In genomic region chrX:153926594-153926862, GRCh38 we compare ENCODE assay signal across 9 cellular contexts. TPM values are rescaled to one million over a fixed set of nuclear protein-coding genes. Genes with fewer than 3 reads are reported as not detected.
DNase-seq lines count a peak whose midpoint lies in the region; ATAC-seq and TF ChIP-seq lines count a peak whose summit lies in the region.
"Had no signal": no experiment of that assay in that cellular context is flagged by ENCODE, and none has a peak within 500 bp of the region (broad histone marks: within the 10 kb centered on the region; RNA-seq: fewer than 3 reads in every experiment).

No MANE protein-coding gene starts in this region.

- TF ChIP-seq RAD21 in SK-N-SH (IDR thresholded peaks at IDR 0.05; ENCODE audit: low read length), result no peak

- H3K27me3 ChIP-seq in SK-N-SH (ENCODE audit: insufficient read depth), result peaks cover 5% of the 10 kb centered on the region; the same call in 1 of the 2 replicates
- peaks cover 0 to 15% (median 0%) of the 10 kb centered on the region in 3 donors for H3K27me3 ChIP-seq in stomach

- TF ChIP-seq CTCF in SK-N-SH (IDR thresholded peaks at IDR 0.05), result no peak
- no peak for TF ChIP-seq CTCF in stomach (IDR thresholded peaks at IDR 0.05)

- peak overlapping the region; percentile 95 for H3K27ac Mint-ChIP-seq in T-helper 17 cell

- peaks cover 19% of the 10 kb centered on the region for H3F3A ChIP-seq in SK-N-SH (replicated peaks; ENCODE audit: insufficient read depth)

- no peak for ATAC-seq in SK-N-SH treated with all-trans-retinoic acid at 6 μM for 48 hours
- no peak for ATAC-seq in T-helper 17 cell
- ATAC-seq in HG03439 (IDR thresholded peaks at IDR 0.05; ENCODE audit: unreplicated experiment), result no peak
- ATAC-seq: A549 had no signal

- H3K9me3 ChIP-seq in SK-N-SH (no peaks in the 10 kb centered on the region), T-helper 17 cell (ENCODE audit: control insufficient read depth, low read length, poor library complexity, severe bottlenecking) (no peaks in the 10 kb centered on the region), iPS-18c (ENCODE audit: control insufficient read depth, insufficient read depth, low read length) (peaks cover 6% of the 10 kb centered on the region), stomach (no peaks in the 10 kb centered on the region)
- H3K9me3 ChIP-seq: A549 had no signal

- no peaks in the 10 kb centered on the region for H3K9me2 ChIP-seq in SK-N-SH

- peaks cover 10% of the 10 kb centered on the region for H4K20me1 ChIP-seq in SK-N-SH (ENCODE audit: insufficient read depth)

- H3K36me3 Mint-ChIP-seq in T-helper 17 cell (ENCODE audit: low read depth), result no peaks in the 10 kb centered on the region

- peaks cover 21% of the 10 kb centered on the region for H3K4me1 Mint-ChIP-seq in T-helper 17 cell

- H3K4me1 ChIP-seq in SK-N-SH (ENCODE audit: control insufficient read depth in 1 of 2, insufficient read depth in 2 of 2, low read depth in 1 of 2, low read length in 1 of 2) (peaks cover 0 to 65% of the 10 kb centered on the region in 2 experiments; a peak in 1 of 4 replicates), stomach (peaks cover 7 to 66% (median 57%) of the 10 kb centered on the region in 4 donors)

- DNase-seq in SK-N-SH, result no peak
- DNase-seq in T-helper 17 cell, result no peak
- DNase-seq in stomach, result no peak
- DNase-seq in mucosa of gallbladder (ENCODE audit: low spot score), result no peak
- no peak for DNase-seq in activated CD4-positive, alpha-beta T cell treated with anti-CD3 and anti-CD28 coated beads for 1 hour

- intact Hi-C loops in stomach (cut with DNase I; ENCODE audit: low total_unique reads), result no loop called here

- H2AFZ ChIP-seq in SK-N-SH (ENCODE audit: low read depth), result no peak overlapping the region

- 0 out of 2 replicates have a peak overlapping the region, but pooled peaks have one; percentile 99 for H3K9ac ChIP-seq in SK-N-SH

- H3K79me2 ChIP-seq in SK-N-SH (ENCODE audit: insufficient read depth), result peaks cover 6% of the 10 kb centered on the region; the same call in 1 of the 2 replicates

- POLR2A ChIA-PET in SK-N-SH (lab: Yijun Ruan, JAX), result interaction anchor here (0.9 to 1.7 kb wide), 5 partner anchors 16 to 48 kb away, joined by 3 to 9 read pairs (median 5); partner anchors contain the start of gene RENBP

- TF ChIP-seq EP300 in SK-N-SH (IDR thresholded peaks at IDR 0.05; ENCODE audit: borderline replicate concordance in 1 of 2, low read depth in 1 of 2, low read length in 1 of 2) (no peak), stomach (IDR thresholded peaks at IDR 0.05) (no peak)

- H3K4me3 Mint-ChIP-seq in T-helper 17 cell, result peak overlapping the region; percentile 92

- H3K4me3 ChIP-seq in SK-N-SH (ENCODE audit: low read depth in 2 of 2, low read length in 1 of 2), result no peak overlapping the region; a peak in 1 of 4 replicates
- peak overlapping the region; percentile 51 for H3K4me3 ChIP-seq in iPS-18c (ENCODE audit: insufficient read depth, low read depth, low read length)
- peak overlapping the region; percentile 32 to 59 (median 56) for H3K4me3 ChIP-seq in stomach

- H3K36me3 ChIP-seq in SK-N-SH (replicated peaks in 1 of 2; ENCODE audit: control insufficient read depth in 1 of 2, insufficient read depth in 2 of 2, low read length in 1 of 2), result peaks cover 3 to 21% of the 10 kb centered on the region in 2 experiments
- peaks cover 4 to 24% (median 19%) of the 10 kb centered on the region in 4 donors for H3K36me3 ChIP-seq in stomach

- CTCF ChIA-PET in SK-N-SH (lab: Yijun Ruan, JAX), result interaction anchor here (1.1 to 16.7 kb wide), 8 partner anchors 12 to 163 kb away, joined by 3 to 271 read pairs (median 4); partner anchors contain the start of genes PLXNB3 and RENBP

- no peaks in the 10 kb centered on the region for H3K27me3 Mint-ChIP-seq in T-helper 17 cell

- H3K4me2 ChIP-seq in SK-N-SH, result peak overlapping the region; percentile 99

- no peak for TF ChIP-seq POLR2A in stomach (IDR thresholded peaks at IDR 0.05)

- peak overlapping the region; percentile 97; a peak in 3 of 4 replicates for H3K27ac ChIP-seq in SK-N-SH (ENCODE audit: low read depth in 2 of 2, low read length in 1 of 2)
- peak overlapping the region; percentile 95 to 98 (median 96) for H3K27ac ChIP-seq in stomach

- 0% methylated on average over 1 of the region's 4 CpGs for WGBS in SK-N-SH (ENCODE audit: low lambda C conversion rate)
- WGBS in stomach, 5 donors, result 20 to 50% (median 30%) methylated on average over 1 to 4 of the region's 4 CpGs; no CpG with 5 or more reads in 1 of the 5 donors

TF ChIP-seq in SK-N-SH, 30 proteins besides CTCF, POLR2A, EP300 and RAD21 (continues in another document):
- TF ChIP-seq GABPA (IDR thresholded peaks at IDR 0.05; ENCODE audit: low read depth) (no peak), USF2 (IDR thresholded peaks at IDR 0.05; ENCODE audit: borderline replicate concordance, low read depth, low read length) (no peak), ELF1 (IDR thresholded peaks at IDR 0.05) (no peak), SIN3A (IDR thresholded peaks at IDR 0.05; ENCODE audit: borderline replicate concordance, low read depth, low read length) (no peak)

TF ChIP-seq in SK-N-SH treated with all-trans-retinoic acid at 6 μM for 48 hours, 23 proteins besides CTCF, POLR2A, EP300 and RAD21 (continues in another document):
- TF ChIP-seq GLIS3 (CRISPR knock-in tag; IDR thresholded peaks at IDR 0.05) (no peak), ZFP3 (CRISPR knock-in tag; IDR thresholded peaks at IDR 0.05) (no peak), ZNF70 (CRISPR knock-in tag; IDR thresholded peaks at IDR 0.05) (no peak), ZC3H10 (CRISPR knock-in tag; IDR thresholded peaks at IDR 0.05) (no peak), TSHZ2 (CRISPR knock-in tag; IDR thresholded peaks at IDR 0.05) (no peak), TOX (CRISPR knock-in tag; IDR thresholded peaks at IDR 0.05; ENCODE audit: borderline replicate concordance) (no peak), ISL1 (CRISPR knock-in tag; IDR thresholded peaks at IDR 0.05) (no peak)

RNA-seq across cellular contexts. Expression of gene ARHGAP4, which starts 0.5 kb away (rescaled TPM):
- 1.6 and 2.2 TPM in 2 replicates for polyA plus RNA-seq in SK-N-SH (2012; rRNA removed)
- 0.45 and 0.94 TPM in 2 replicates for polyA plus RNA-seq in SK-N-SH (2012; cell fraction: cytosol; rRNA removed)
- polyA plus RNA-seq in SK-N-SH (2012; cell fraction: nucleus; rRNA removed), result 15.6 and 25.4 TPM in 2 replicates
- 100 to 1,000 TPM; 374 to 404 TPM for total RNA-seq in T-helper 17 cell
- total RNA-seq in stomach, result 10 to 100 TPM; 18.5 to 93.9 (median 67.7) TPM
- 10 to 100 TPM; 24.9 to 35.5 (median 25.2) TPM for polyA plus RNA-seq in stomach
- total RNA-seq in mucosa of gallbladder, result 53.8 TPM

RNA-seq across cellular contexts. Expression of gene NAA10, which starts 8.3 kb away (rescaled TPM):
- polyA plus RNA-seq in SK-N-SH (2012; rRNA removed) (192 and 229 TPM in 2 replicates), stomach (100 to 1,000 TPM; 114 to 161 (median 125) TPM)
- 193 and 253 TPM in 2 replicates for polyA plus RNA-seq in SK-N-SH (2012; cell fraction: cytosol; rRNA removed)
- 502 and 579 TPM in 2 replicates for polyA plus RNA-seq in SK-N-SH (2012; cell fraction: nucleus; rRNA removed)
- total RNA-seq in T-helper 17 cell (10 to 100 TPM; 42.8 to 48.5 TPM), stomach (10 to 100 TPM; 23.2 to 63.8 (median 35.6) TPM), mucosa of gallbladder (81.6 TPM)

RNA-seq across cellular contexts. Expression of gene RENBP, which starts 17.9 kb away (rescaled TPM):
- polyA plus RNA-seq in SK-N-SH (2012; rRNA removed) (0.90 and 1.0 TPM in 2 replicates), stomach (10 to 100 TPM in 1 of 3 donors, 1 to 10 TPM in 2; 4.4 to 12.7 (median 8.1) TPM)
- polyA plus RNA-seq in SK-N-SH (2012; cell fraction: cytosol; rRNA removed), result 0.45 and 0.56 TPM in 2 replicates
- 3.0 and 3.2 TPM in 2 replicates for polyA plus RNA-seq in SK-N-SH (2012; cell fraction: nucleus; rRNA removed)
- total RNA-seq in T-helper 17 cell (10 to 100 TPM in 1 of 2 donors, 1 to 10 TPM in 1; 8.8 to 11.5 TPM), stomach (1 to 10 TPM in 2 of 5 donors, not detected in 3; 2.3 to 8.3 TPM), mucosa of gallbladder (19.5 TPM)
- polyA plus RNA-seq: A549 had no signal

RNA-seq across cellular contexts. Expression of gene AVPR2, which starts 22.1 kb away (rescaled TPM):
- polyA plus RNA-seq in SK-N-SH (2012; rRNA removed) (not detected in 2 replicates), stomach (1 to 10 TPM in 2 of 3 donors, under 1 TPM in 1; 0.19 to 1.4 (median 1.1) TPM)
- polyA plus RNA-seq in SK-N-SH (2012; cell fraction: cytosol; rRNA removed), result not detected in 2 replicates
- polyA plus RNA-seq in SK-N-SH (2012; cell fraction: nucleus; rRNA removed), result 0.05 TPM in 1 of 2 replicates, not detected in the other
- total RNA-seq in T-helper 17 cell (not detected), stomach (under 1 TPM in 1 of 5 donors, not detected in 4; 0.37 TPM), mucosa of gallbladder (1.1 TPM)
- polyA plus RNA-seq: A549 had no signal

RNA-seq across cellular contexts. Expression of gene L1CAM, which starts 40.6 kb away (rescaled TPM):
- 1.9 and 2.0 TPM in 2 replicates for polyA plus RNA-seq in SK-N-SH (2012; rRNA removed)
- 1.3 and 2.9 TPM in 2 replicates for polyA plus RNA-seq in SK-N-SH (2012; cell fraction: cytosol; rRNA removed)
- polyA plus RNA-seq in SK-N-SH (2012; cell fraction: nucleus; rRNA removed), result 4.1 and 4.4 TPM in 2 replicates
- 1 to 10 TPM; 2.3 to 3.9 TPM for total RNA-seq in T-helper 17 cell
- total RNA-seq in stomach, result 10 to 100 TPM in 1 of 5 donors, 1 to 10 TPM in 3, under 1 TPM in 1; under 0.01 to 19.1 (median 2.8) TPM
- polyA plus RNA-seq in stomach, result 1 to 10 TPM in 1 of 3 donors, under 1 TPM in 2; 0.62 to 3.1 (median 0.76) TPM
- 10.0 TPM for total RNA-seq in mucosa of gallbladder

Comparison
In these comparisons a context has a peak if more than half of its experiments do, and no peak if none do; other contexts are left out.
1. H3K4me3 ChIP-seq: peak in iPS-18c (single experiment) and stomach (4 of 4); none in SK-N-SH (0 of 2).